Comparison of ENCODE assay signal across 1 cellular context in genomic region chr17:75034236-75034908, GRCh38.
TF ChIP-seq lines count a peak whose summit lies in the region.

No MANE protein-coding gene starts in this region.

TF ChIP-seq in HEK293, 187 proteins besides CTCF, POLR2A, EP300 and RAD21 (continued from another document and continues in another):
- TF ChIP-seq ZSCAN18 (tag by site-specific recombination; IDR thresholded peaks at IDR 0.05) (no peak; the same call in 1 of the 2 replicates), ZNF341 (tag by site-specific recombination; IDR thresholded peaks at IDR 0.05; ENCODE audit: low read depth) (no peak), ZNF585B (tag by site-specific recombination; IDR thresholded peaks at IDR 0.05) (no peak), ZNF223 (tag by site-specific recombination; IDR thresholded peaks at IDR 0.05) (peak; percentile 94), ZNF426 (tag by site-specific recombination; IDR thresholded peaks at IDR 0.05) (no peak), ZNF48 (tag by site-specific recombination; IDR thresholded peaks at IDR 0.05) (no peak), SP7 (tag by site-specific recombination; IDR thresholded peaks at IDR 0.05) (peak; percentile 57), PRDM1 (tag by site-specific recombination; IDR thresholded peaks at IDR 0.05) (no peak), ZNF549 (tag by site-specific recombination; IDR thresholded peaks at IDR 0.05) (no peak), ZNF513 (tag by site-specific recombination; IDR thresholded peaks at IDR 0.05) (peak; percentile 38; the same call in 1 of the 2 replicates), HOXA7 (CRISPR knock-in tag; IDR thresholded peaks at IDR 0.05; ENCODE audit: borderline replicate concordance) (no peak), ZNF621 (tag by site-specific recombination; IDR thresholded peaks at IDR 0.05) (no peak), ZNF843 (tag by site-specific recombination; IDR thresholded peaks at IDR 0.05) (peak; percentile 76), KLF8 (tag by site-specific recombination; IDR thresholded peaks at IDR 0.05) (peak; percentile 79), ZNF146 (tag by site-specific recombination; IDR thresholded peaks at IDR 0.05) (no peak), ZNF324 (tag by site-specific recombination; IDR thresholded peaks at IDR 0.05) (peak; percentile 87), SCRT2 (tag by site-specific recombination; IDR thresholded peaks at IDR 0.05) (no peak), ZNF112 (tag by site-specific recombination; IDR thresholded peaks at IDR 0.05) (no peak), ZNF302 (tag by site-specific recombination; IDR thresholded peaks at IDR 0.05; ENCODE audit: low read depth) (no peak), ZNF37A (tag by site-specific recombination; IDR thresholded peaks at IDR 0.05) (no peak), ZBTB1 (tag by site-specific recombination; IDR thresholded peaks at IDR 0.05) (no peak), ZNF629 (tag by site-specific recombination; IDR thresholded peaks at IDR 0.05) (0 out of 2 replicates have a peak, but pooled peaks have one; percentile 9), GLI4 (tag by site-specific recombination; IDR thresholded peaks at IDR 0.05) (no peak), ZNF23 (tag by site-specific recombination; IDR thresholded peaks at IDR 0.05; ENCODE audit: borderline replicate concordance) (no peak), ZNF26 (tag by site-specific recombination; IDR thresholded peaks at IDR 0.05) (no peak), ZNF571 (tag by site-specific recombination; IDR thresholded peaks at IDR 0.05) (no peak), YY2 (tag by site-specific recombination; IDR thresholded peaks at IDR 0.05) (peak; percentile 79), HIC1 (tag by site-specific recombination; IDR thresholded peaks at IDR 0.05) (peak; percentile 74), HOXD13 (CRISPR knock-in tag; IDR thresholded peaks at IDR 0.05; ENCODE audit: borderline replicate concordance) (no peak), ZFP37 (tag by site-specific recombination; IDR thresholded peaks at IDR 0.05) (peak; percentile 21; the same call in 1 of the 2 replicates), ZNF394 (tag by site-specific recombination; IDR thresholded peaks at IDR 0.05; ENCODE audit: borderline replicate concordance) (no peak; the same call in 1 of the 2 replicates), ZBTB7A (tag by site-specific recombination; IDR thresholded peaks at IDR 0.05; ENCODE audit: low read depth) (peak; percentile 94), ZNF211 (tag by site-specific recombination; IDR thresholded peaks at IDR 0.05; ENCODE audit: low read depth) (no peak), HOXC10 (CRISPR knock-in tag; IDR thresholded peaks at IDR 0.05) (no peak), ZNF16 (tag by site-specific recombination; IDR thresholded peaks at IDR 0.05; ENCODE audit: low read depth) (no peak), ZFP3 (tag by site-specific recombination; IDR thresholded peaks at IDR 0.05; ENCODE audit: low read depth) (peak; percentile 49), ZNF776 (tag by site-specific recombination; IDR thresholded peaks at IDR 0.05; ENCODE audit: borderline replicate concordance) (no peak), ZFP69B (tag by site-specific recombination; IDR thresholded peaks at IDR 0.05) (peak; percentile 53; the same call in 1 of the 2 replicates), ZNF768 (tag by site-specific recombination; IDR thresholded peaks at IDR 0.05) (0 out of 2 replicates have a peak, but pooled peaks have one; percentile 26), ZFHX2 (tag by site-specific recombination; conservative IDR thresholded peaks at IDR 0.05) (peak; percentile 32; the same call in 1 of the 2 replicates), ZSCAN16 (tag by site-specific recombination; IDR thresholded peaks at IDR 0.05) (no peak), ZSCAN23 (tag by site-specific recombination; IDR thresholded peaks at IDR 0.05) (peak; percentile 74)
- TF ChIP-seq, protein P1, sequence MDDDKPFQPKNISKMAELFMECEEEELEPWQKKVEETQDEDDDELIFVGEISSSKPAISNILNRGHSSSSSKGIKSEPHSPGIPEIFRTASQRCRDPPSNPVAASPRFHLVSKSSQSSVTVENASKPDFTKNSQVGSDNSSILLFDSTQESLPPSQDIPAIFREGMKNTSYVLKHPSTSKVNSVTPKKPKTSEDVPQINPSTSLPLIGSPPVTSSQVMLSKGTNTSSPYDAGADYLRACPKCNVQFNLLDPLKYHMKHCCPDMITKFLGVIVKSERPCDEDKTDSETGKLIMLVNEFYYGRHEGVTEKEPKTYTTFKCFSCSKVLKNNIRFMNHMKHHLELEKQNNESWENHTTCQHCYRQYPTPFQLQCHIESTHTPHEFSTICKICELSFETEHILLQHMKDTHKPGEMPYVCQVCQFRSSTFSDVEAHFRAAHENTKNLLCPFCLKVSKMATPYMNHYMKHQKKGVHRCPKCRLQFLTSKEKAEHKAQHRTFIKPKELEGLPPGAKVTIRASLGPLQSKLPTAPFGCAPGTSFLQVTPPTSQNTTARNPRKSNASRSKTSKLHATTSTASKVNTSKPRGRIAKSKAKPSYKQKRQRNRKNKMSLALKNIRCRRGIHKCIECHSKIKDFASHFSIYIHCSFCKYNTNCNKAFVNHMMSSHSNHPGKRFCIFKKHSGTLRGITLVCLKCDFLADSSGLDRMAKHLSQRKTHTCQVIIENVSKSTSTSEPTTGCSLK (tag by site-specific recombination; IDR thresholded peaks at IDR 0.05) = no peak
- TF ChIP-seq, protein P2, sequence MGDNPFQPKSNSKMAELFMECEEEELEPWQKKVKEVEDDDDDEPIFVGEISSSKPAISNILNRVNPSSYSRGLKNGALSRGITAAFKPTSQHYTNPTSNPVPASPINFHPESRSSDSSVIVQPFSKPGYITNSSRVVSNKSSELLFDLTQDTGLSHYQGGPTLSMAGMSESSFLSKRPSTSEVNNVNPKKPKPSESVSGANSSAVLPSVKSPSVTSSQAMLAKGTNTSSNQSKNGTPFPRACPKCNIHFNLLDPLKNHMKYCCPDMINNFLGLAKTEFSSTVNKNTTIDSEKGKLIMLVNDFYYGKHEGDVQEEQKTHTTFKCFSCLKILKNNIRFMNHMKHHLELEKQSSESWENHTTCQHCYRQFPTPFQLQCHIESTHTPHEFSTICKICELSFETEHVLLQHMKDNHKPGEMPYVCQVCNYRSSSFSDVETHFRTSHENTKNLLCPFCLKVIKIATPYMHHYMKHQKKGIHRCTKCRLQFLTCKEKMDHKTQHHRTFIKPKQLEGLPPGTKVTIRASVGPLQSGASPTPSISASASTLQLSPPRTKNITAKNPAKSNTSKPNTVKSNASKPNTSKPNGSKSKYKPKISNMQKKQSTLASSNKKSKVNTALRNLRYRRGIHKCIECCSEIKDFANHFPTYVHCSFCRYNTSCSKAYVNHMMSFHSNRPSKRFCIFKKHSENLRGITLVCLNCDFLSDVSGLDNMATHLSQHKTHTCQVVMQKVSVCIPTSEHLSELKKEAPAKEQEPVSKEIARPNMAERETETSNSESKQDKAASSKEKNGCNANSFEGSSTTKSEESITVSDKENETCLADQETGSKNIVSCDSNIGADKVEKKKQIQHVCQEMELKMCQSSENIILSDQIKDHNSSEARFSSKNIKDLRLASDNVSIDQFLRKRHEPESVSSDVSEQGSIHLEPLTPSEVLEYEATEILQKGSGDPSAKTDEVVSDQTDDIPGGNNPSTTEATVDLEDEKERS (tag by site-specific recombination; IDR thresholded peaks at IDR 0.05) = no peak
- TF ChIP-seq, protein P3, sequence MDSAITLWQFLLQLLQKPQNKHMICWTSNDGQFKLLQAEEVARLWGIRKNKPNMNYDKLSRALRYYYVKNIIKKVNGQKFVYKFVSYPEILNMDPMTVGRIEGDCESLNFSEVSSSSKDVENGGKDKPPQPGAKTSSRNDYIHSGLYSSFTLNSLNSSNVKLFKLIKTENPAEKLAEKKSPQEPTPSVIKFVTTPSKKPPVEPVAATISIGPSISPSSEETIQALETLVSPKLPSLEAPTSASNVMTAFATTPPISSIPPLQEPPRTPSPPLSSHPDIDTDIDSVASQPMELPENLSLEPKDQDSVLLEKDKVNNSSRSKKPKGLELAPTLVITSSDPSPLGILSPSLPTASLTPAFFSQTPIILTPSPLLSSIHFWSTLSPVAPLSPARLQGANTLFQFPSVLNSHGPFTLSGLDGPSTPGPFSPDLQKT (IDR thresholded peaks at IDR 0.05; ENCODE audit: borderline replicate concordance, low read depth, low read length) = no peak
- TF ChIP-seq, protein P4, sequence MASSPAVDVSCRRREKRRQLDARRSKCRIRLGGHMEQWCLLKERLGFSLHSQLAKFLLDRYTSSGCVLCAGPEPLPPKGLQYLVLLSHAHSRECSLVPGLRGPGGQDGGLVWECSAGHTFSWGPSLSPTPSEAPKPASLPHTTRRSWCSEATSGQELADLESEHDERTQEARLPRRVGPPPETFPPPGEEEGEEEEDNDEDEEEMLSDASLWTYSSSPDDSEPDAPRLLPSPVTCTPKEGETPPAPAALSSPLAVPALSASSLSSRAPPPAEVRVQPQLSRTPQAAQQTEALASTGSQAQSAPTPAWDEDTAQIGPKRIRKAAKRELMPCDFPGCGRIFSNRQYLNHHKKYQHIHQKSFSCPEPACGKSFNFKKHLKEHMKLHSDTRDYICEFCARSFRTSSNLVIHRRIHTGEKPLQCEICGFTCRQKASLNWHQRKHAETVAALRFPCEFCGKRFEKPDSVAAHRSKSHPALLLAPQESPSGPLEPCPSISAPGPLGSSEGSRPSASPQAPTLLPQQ (tag by site-specific recombination; IDR thresholded peaks at IDR 0.05) = peak; percentile 1; the same call in 1 of the 2 replicates
- TF ChIP-seq, protein P5, sequence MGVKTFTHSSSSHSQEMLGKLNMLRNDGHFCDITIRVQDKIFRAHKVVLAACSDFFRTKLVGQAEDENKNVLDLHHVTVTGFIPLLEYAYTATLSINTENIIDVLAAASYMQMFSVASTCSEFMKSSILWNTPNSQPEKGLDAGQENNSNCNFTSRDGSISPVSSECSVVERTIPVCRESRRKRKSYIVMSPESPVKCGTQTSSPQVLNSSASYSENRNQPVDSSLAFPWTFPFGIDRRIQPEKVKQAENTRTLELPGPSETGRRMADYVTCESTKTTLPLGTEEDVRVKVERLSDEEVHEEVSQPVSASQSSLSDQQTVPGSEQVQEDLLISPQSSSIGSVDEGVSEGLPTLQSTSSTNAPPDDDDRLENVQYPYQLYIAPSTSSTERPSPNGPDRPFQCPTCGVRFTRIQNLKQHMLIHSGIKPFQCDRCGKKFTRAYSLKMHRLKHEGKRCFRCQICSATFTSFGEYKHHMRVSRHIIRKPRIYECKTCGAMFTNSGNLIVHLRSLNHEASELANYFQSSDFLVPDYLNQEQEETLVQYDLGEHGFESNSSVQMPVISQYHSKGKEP (tag by site-specific recombination; IDR thresholded peaks at IDR 0.05) = peak; percentile 63
- TF ChIP-seq, protein P6, sequence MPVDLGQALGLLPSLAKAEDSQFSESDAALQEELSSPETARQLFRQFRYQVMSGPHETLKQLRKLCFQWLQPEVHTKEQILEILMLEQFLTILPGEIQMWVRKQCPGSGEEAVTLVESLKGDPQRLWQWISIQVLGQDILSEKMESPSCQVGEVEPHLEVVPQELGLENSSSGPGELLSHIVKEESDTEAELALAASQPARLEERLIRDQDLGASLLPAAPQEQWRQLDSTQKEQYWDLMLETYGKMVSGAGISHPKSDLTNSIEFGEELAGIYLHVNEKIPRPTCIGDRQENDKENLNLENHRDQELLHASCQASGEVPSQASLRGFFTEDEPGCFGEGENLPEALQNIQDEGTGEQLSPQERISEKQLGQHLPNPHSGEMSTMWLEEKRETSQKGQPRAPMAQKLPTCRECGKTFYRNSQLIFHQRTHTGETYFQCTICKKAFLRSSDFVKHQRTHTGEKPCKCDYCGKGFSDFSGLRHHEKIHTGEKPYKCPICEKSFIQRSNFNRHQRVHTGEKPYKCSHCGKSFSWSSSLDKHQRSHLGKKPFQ (tag by site-specific recombination; IDR thresholded peaks at IDR 0.05) = peak; percentile 13; the same call in 1 of the 2 replicates
